ENCODE assay signal across 2 cellular contexts in genomic region chr16:88705746-88706287, GRCh38.
TF ChIP-seq lines count a peak whose summit lies in the region.

No MANE protein-coding gene starts in this region.

TF ChIP-seq in IMR-90, 13 proteins besides CTCF, POLR2A, EP300 and RAD21:
- TF ChIP-seq MXI1 (IDR thresholded peaks at IDR 0.05; ENCODE audit: borderline replicate concordance, low read depth, low read length) (no peak), FOS (IDR thresholded peaks at IDR 0.05; ENCODE audit: low read depth, low read length) (no peak), NFE2L2 (IDR thresholded peaks at IDR 0.05; ENCODE audit: low read depth, low read length) (no peak), BHLHE40 (IDR thresholded peaks at IDR 0.05; ENCODE audit: low read depth, low read length) (no peak)
TF ChIP-seq in IMR-90: peak in this region for 0.

TF ChIP-seq in K562, 482 proteins besides CTCF, POLR2A, EP300 and RAD21:
- TF ChIP-seq SAFB (IDR thresholded peaks at IDR 0.05; ENCODE audit: borderline replicate concordance, low read depth, low read length) (peak; percentile 10; the same call in 1 of the 2 replicates), USF2 (CRISPR knock-in tag; IDR thresholded peaks at IDR 0.05) (peak; percentile 18; the same call in 1 of the 2 replicates), RB1 (IDR thresholded peaks at IDR 0.05; ENCODE audit: low read depth) (no peak), ZBTB11 (CRISPR knock-in tag; IDR thresholded peaks at IDR 0.05) (0 out of 6 replicates have a peak, but pooled peaks of 1 of the 3 experiments have one; percentile 52), PHF8 (IDR thresholded peaks at IDR 0.05; ENCODE audit: borderline replicate concordance, low read length) (0 out of 2 replicates have a peak, but pooled peaks have one; percentile 88), ZBTB1 (CRISPR knock-in tag; IDR thresholded peaks at IDR 0.05; ENCODE audit: borderline replicate concordance, low read depth) (0 out of 2 replicates have a peak, but pooled peaks have one; percentile 19), BHLHE40 (IDR thresholded peaks at IDR 0.05; ENCODE audit: low read length) (peak; percentile 63; the same call in 1 of the 2 replicates), ZNF121 (CRISPR knock-in tag; conservative IDR thresholded peaks at IDR 0.05) (no peak)
